3 cellular contexts compared by ENCODE assay signal in genomic region chr6:143224516-143224915, GRCh38.
TF ChIP-seq lines count a peak whose summit lies in the region.

No MANE protein-coding gene starts in this region.

TF ChIP-seq in endothelial cell of umbilical vein, 7 proteins besides CTCF, POLR2A, EP300 and RAD21:
- peak; percentile 31 for TF ChIP-seq FOS (IDR thresholded peaks at IDR 0.05; ENCODE audit: borderline replicate concordance, insufficient read depth, low read length)
- TF ChIP-seq MYC (IDR thresholded peaks at IDR 0.05; ENCODE audit: low read depth, low read length), result no peak
- TF ChIP-seq JUN (IDR thresholded peaks at IDR 0.05; ENCODE audit: borderline replicate concordance, insufficient read depth, insufficient read length, low read depth), result peak; percentile 49
- TF ChIP-seq EZH2 (IDR thresholded peaks at IDR 0.05; ENCODE audit: borderline replicate concordance, low read depth, low read length, severe bottlenecking), result no peak
- no peak for TF ChIP-seq POLR2AphosphoS5 (IDR thresholded peaks at IDR 0.05; ENCODE audit: insufficient read depth, low read depth, low read length)
- TF ChIP-seq MAX (IDR thresholded peaks at IDR 0.05; ENCODE audit: insufficient read depth, insufficient read length), result no peak

TF ChIP-seq in HepG2, 621 proteins besides CTCF, POLR2A, EP300 and RAD21:
- TF ChIP-seq SRSF9 (IDR thresholded peaks at IDR 0.05; ENCODE audit: borderline replicate concordance, insufficient read depth, low read depth, low read length, poor library complexity, severe bottlenecking) (no peak), ZNF776 (CRISPR knock-in tag; IDR thresholded peaks at IDR 0.05) (no peak), THAP7 (CRISPR knock-in tag; IDR thresholded peaks at IDR 0.05) (no peak), ZNF34 (CRISPR knock-in tag; IDR thresholded peaks at IDR 0.05; ENCODE audit: borderline replicate concordance) (no peak), ZUFSP (CRISPR knock-in tag; IDR thresholded peaks at IDR 0.05; ENCODE audit: borderline replicate concordance) (no peak), GATA4 (IDR thresholded peaks at IDR 0.05; ENCODE audit: borderline replicate concordance, low read depth) (no peak), NCOA2 (CRISPR knock-in tag; IDR thresholded peaks at IDR 0.05) (no peak), FOXA1 (IDR thresholded peaks at IDR 0.05) (no peak), FOXA1 (CRISPR knock-in tag; IDR thresholded peaks at IDR 0.05) (no peak), ZFP91 (CRISPR knock-in tag; IDR thresholded peaks at IDR 0.05; ENCODE audit: borderline replicate concordance) (no peak), ZNF629 (CRISPR knock-in tag; conservative IDR thresholded peaks at IDR 0.05) (no peak), E2F2 (CRISPR knock-in tag; IDR thresholded peaks at IDR 0.05; ENCODE audit: borderline replicate concordance) (no peak), ZNF260 (CRISPR knock-in tag; IDR thresholded peaks at IDR 0.05; ENCODE audit: borderline replicate concordance, low read depth) (no peak)

TF ChIP-seq in SK-N-SH treated with all-trans-retinoic acid at 6 μM for 48 hours, 23 proteins besides CTCF, POLR2A, EP300 and RAD21 (continued from another document):
- TF ChIP-seq RARB (CRISPR knock-in tag; IDR thresholded peaks at IDR 0.05), result no peak
- no peak for TF ChIP-seq ZFP30 (CRISPR knock-in tag; IDR thresholded peaks at IDR 0.05)
- no peak for TF ChIP-seq TOX (CRISPR knock-in tag; IDR thresholded peaks at IDR 0.05; ENCODE audit: borderline replicate concordance)
- TF ChIP-seq CSRNP3 (CRISPR knock-in tag; IDR thresholded peaks at IDR 0.05), result no peak
- TF ChIP-seq PATZ1 (CRISPR knock-in tag; IDR thresholded peaks at IDR 0.05; ENCODE audit: borderline replicate concordance), result no peak
- no peak for TF ChIP-seq POU6F1 (CRISPR knock-in tag; IDR thresholded peaks at IDR 0.05; ENCODE audit: borderline replicate concordance, low read depth)
- TF ChIP-seq BACH2 (CRISPR knock-in tag; IDR thresholded peaks at IDR 0.05; ENCODE audit: borderline replicate concordance), result no peak
- TF ChIP-seq OSR1 (CRISPR knock-in tag; IDR thresholded peaks at IDR 0.05), result no peak
- no peak for TF ChIP-seq ARNTL (CRISPR knock-in tag; IDR thresholded peaks at IDR 0.05; ENCODE audit: borderline replicate concordance, low read depth)
- TF ChIP-seq TSHZ2 (CRISPR knock-in tag; IDR thresholded peaks at IDR 0.05), result no peak
- TF ChIP-seq ZNF70 (CRISPR knock-in tag; IDR thresholded peaks at IDR 0.05), result no peak
- TF ChIP-seq CREB5 (CRISPR knock-in tag; IDR thresholded peaks at IDR 0.05; ENCODE audit: low read depth), result no peak
- TF ChIP-seq ESRRG (CRISPR knock-in tag; IDR thresholded peaks at IDR 0.05), result no peak
- no peak for TF ChIP-seq ZC3H10 (CRISPR knock-in tag; IDR thresholded peaks at IDR 0.05)
